In the genomic region with DNA sequence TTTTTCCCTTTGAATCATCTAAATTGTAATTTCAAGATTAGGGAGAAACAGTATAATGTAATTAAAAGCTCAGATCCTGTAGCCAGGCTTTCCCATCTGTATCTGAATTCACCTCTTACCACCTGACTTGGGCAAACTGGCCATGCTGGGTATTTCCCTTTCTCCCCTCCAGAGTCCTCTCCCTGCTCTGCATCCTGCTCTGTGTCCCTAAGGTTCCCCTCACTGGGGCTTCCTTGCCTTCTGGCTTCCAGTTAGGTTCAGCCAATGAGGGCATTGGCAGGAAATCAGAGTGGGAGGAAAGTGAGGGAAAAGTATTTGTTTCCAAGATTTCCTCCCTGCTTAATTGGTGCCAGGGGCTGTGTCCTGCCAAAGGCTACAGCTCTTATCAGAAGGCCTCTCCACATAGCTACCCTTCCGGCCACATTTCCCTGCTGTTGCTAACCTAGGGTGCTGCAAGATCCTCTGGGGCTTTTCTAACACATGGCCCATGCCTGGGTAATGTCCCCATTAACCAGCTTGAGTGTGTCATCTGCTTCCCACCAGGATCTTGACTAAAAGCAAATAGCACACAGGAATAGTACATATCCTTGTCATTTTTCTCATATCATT, we compare ENCODE assay signal across 19 cellular contexts. TPM values are rescaled to one million over a fixed set of nuclear protein-coding genes. Genes with fewer than 3 reads are reported as not detected.
DNase-seq lines count a peak whose midpoint lies in the region; ATAC-seq, FAIRE-seq and TF ChIP-seq lines count a peak whose summit lies in the region.
"Had no signal": no experiment of that assay in that cellular context is flagged by ENCODE, and none has a peak within 500 bp of the region (broad histone marks: within the 10 kb centered on the region; RNA-seq: fewer than 3 reads in every experiment).

No MANE protein-coding gene starts in this region.

- TF ChIP-seq POLR2A in HepG2 (IDR thresholded peaks at IDR 0.05; ENCODE audit: insufficient read depth in 1 of 2, low read depth in 2 of 2, low read length in 2 of 2) (no peak), right lobe of liver (IDR thresholded peaks at IDR 0.05) (no peak)

- H3K4me1 ChIP-seq in liver (ENCODE audit: control insufficient read depth in 4 of 4, insufficient read depth in 4 of 4, low read length in 3 of 4) (no peaks in the 10 kb centered on the region), HepG2 (ENCODE audit: insufficient read depth, low read length) (no peaks in the 10 kb centered on the region), right lobe of liver (no peaks in the 10 kb centered on the region)
- H3K4me1 ChIP-seq: foreskin keratinocyte, Peyer's patch, prostate gland had no signal

- WGBS in liver: 36% methylated on average over 1 of the region's 1 CpG
- WGBS in HepG2 (ENCODE audit: low lambda C conversion rate): no CpG with 5 or more reads among the region's 1 CpG
- 50% methylated on average over 1 of the region's 1 CpG for WGBS in right lobe of liver (ENCODE audit: insufficient coverage, low coverage, low lambda C conversion rate, missing lambda C conversion rate)

- DNase-seq in HepG2 (ENCODE audit: low spot score): no peak
- DNase-seq in fibroblast of the aortic adventitia (ENCODE audit: low read depth): peak; percentile 59
- peak in 1 of 3 donors; percentile 43 for DNase-seq in right lobe of liver
- DNase-seq: 8988T; activated CD8-positive, alpha-beta memory T cell treated with anti-CD3 and anti-CD28 coated beads, Interleukin-2, amount 50 U/mL, for 48 hours; activated naive CD4-positive, alpha-beta T cell treated with Interleukin-2 at 50 U/mL for 16 hours; brain microvascular endothelial cell; CD4-positive, CD25-positive, alpha-beta regulatory T cell; effector memory CD4-positive, alpha-beta T cell; foreskin keratinocyte; NCI-H1930; NCI-H526 treated with DMSO at 0.1 percent for 48 hours; Peyer's patch had no signal

- in situ Hi-C loops in HepG2 (cut with HindIII; ENCODE audit: extremely low pct_ligation_motif_present, low pct_unique_long_range_greater_than_20kb): no loop called here

- intact Hi-C loops in HepG2 (cut with micrococcal nuclease; ENCODE audit: unreplicated experiment): loop anchor here (10.0 kb wide), 1 partner anchor 774 kb away; no protein-coding TSS in a partner anchor
- intact Hi-C loops in right lobe of liver (cut with DNase I): no loop called here

- ATAC-seq in HepG2 (no peak), right lobe of liver (peak; percentile 54 to 75 (median 70)), GM18520 (IDR thresholded peaks at IDR 0.05; ENCODE audit: unreplicated experiment) (no peak), HG03342 (IDR thresholded peaks at IDR 0.05; ENCODE audit: unreplicated experiment) (no peak), HG02763 (IDR thresholded peaks at IDR 0.05; ENCODE audit: unreplicated experiment) (no peak), GM18907 (IDR thresholded peaks at IDR 0.05; ENCODE audit: unreplicated experiment) (no peak)
- ATAC-seq: foreskin keratinocyte had no signal

- BruUV-seq in HepG2 (replicated peaks; lab: Mats Ljungman, UMichigan): no TSS peak

- H3K9ac ChIP-seq in liver (ENCODE audit: low read depth in 1 of 2, low read length in 2 of 2) (no peak overlapping the region), HepG2 (ENCODE audit: insufficient read depth, low read depth, low read length) (no peak overlapping the region)

- H3K36me3 ChIP-seq in liver (ENCODE audit: control insufficient read depth in 4 of 4, insufficient read depth in 3 of 4, low read depth in 1 of 4, low read length in 3 of 4) (no peaks in the 10 kb centered on the region), HepG2 (replicated peaks in 1 of 2; ENCODE audit: control insufficient read depth in 1 of 2, insufficient read depth in 2 of 2, low read length in 2 of 2) (no peaks in the 10 kb centered on the region), right lobe of liver (no peaks in the 10 kb centered on the region)
- H3K36me3 ChIP-seq: brain microvascular endothelial cell, Peyer's patch, prostate gland had no signal

- TF ChIP-seq RAD21 in liver (IDR thresholded peaks at IDR 0.05) (no peak), HepG2 (CRISPR knock-in tag; IDR thresholded peaks at IDR 0.05) (no peak)

- no peaks in the 10 kb centered on the region for H3K27me3 ChIP-seq in liver (ENCODE audit: control insufficient read depth in 4 of 4, insufficient read depth in 4 of 4, low read length in 3 of 4)
- H3K27me3 ChIP-seq in HepG2 (ENCODE audit: control insufficient read depth in 1 of 2, insufficient read depth in 2 of 2, low read length in 2 of 2): no peaks in the 10 kb centered on the region
- H3K27me3 ChIP-seq in right lobe of liver: no peaks in the 10 kb centered on the region
- H3K27me3 ChIP-seq: brain microvascular endothelial cell, foreskin keratinocyte, Peyer's patch had no signal

- H3K4me3 ChIP-seq in liver (ENCODE audit: low read depth in 1 of 3, low read length in 3 of 3) (no peak overlapping the region), HepG2 (replicated peaks in 1 of 3; ENCODE audit: insufficient read depth in 1 of 3, low read depth in 2 of 3, low read length in 3 of 3) (no peak overlapping the region), fibroblast of the aortic adventitia (ENCODE audit: low read depth, low read length) (no peak overlapping the region), right lobe of liver (no peak overlapping the region)
- H3K4me3 ChIP-seq: Peyer's patch, prostate gland had no signal

- H3K9me3 ChIP-seq in liver (ENCODE audit: control insufficient read depth in 4 of 4, low read length in 3 of 4) (no peaks in the 10 kb centered on the region), HepG2 (ENCODE audit: low read length) (no peaks in the 10 kb centered on the region), right lobe of liver (no peaks in the 10 kb centered on the region)
- H3K9me3 ChIP-seq: Peyer's patch, prostate gland had no signal

- H3K27ac ChIP-seq in liver (ENCODE audit: low read depth in 1 of 2, low read length in 2 of 2) (no peak overlapping the region), HepG2 (ENCODE audit: extremely low read length, insufficient read depth, low read length) (no peak overlapping the region), right lobe of liver (no peak overlapping the region)
- H3K27ac ChIP-seq: brain microvascular endothelial cell, foreskin keratinocyte, Peyer's patch, prostate gland had no signal

- FAIRE-seq in HepG2 (lab: Jason Lieb, UNC): no peak

- no peak overlapping the region for H3K4me2 ChIP-seq in HepG2 (ENCODE audit: low read depth, low read length)

- H3K79me2 ChIP-seq in HepG2 (ENCODE audit: insufficient read depth, low read length): no peaks in the 10 kb centered on the region

- H4K20me1 ChIP-seq in HepG2 (ENCODE audit: insufficient read depth, low read length): no peaks in the 10 kb centered on the region

- POLR2A ChIA-PET in HepG2 (lab: Yijun Ruan, JAX): no interaction called here

- TF ChIP-seq CTCF in liver (IDR thresholded peaks at IDR 0.05; ENCODE audit: low read depth, low read length, missing input control): no peak
- no peak for TF ChIP-seq CTCF in HepG2 (CRISPR knock-in tag; IDR thresholded peaks at IDR 0.05)
- TF ChIP-seq CTCF in fibroblast of the aortic adventitia (IDR thresholded peaks at IDR 0.05; ENCODE audit: insufficient read depth, low read length): no peak
- TF ChIP-seq CTCF in right lobe of liver (IDR thresholded peaks at IDR 0.05): no peak

- no peak overlapping the region for H2AFZ ChIP-seq in HepG2 (ENCODE audit: low read length)

- CTCF ChIA-PET in HepG2 (lab: Yijun Ruan, JAX; ENCODE audit: low intra/inter-chr PET ratio, low total read pairs): no interaction called here

- TF ChIP-seq EP300 in HepG2 (IDR thresholded peaks at IDR 0.05; ENCODE audit: low read depth in 2 of 2, low read length in 2 of 2): no peak
- TF ChIP-seq EP300 in HepG2 (CRISPR knock-in tag; IDR thresholded peaks at IDR 0.05; ENCODE audit: borderline replicate concordance): no peak

TF ChIP-seq in liver, 16 proteins besides CTCF, POLR2A, EP300 and RAD21:
- TF ChIP-seq TAF1 (conservative IDR thresholded peaks at IDR 0.05): no peak
- TF ChIP-seq NR2F2 (IDR thresholded peaks at IDR 0.05): peak; percentile 77

RNA-seq across cellular contexts. Expression of a gene that starts 51.0 kb away (rescaled TPM):
- total RNA-seq in liver: 10 to 100 TPM; 26.2 to 71.2 TPM
- polyA plus RNA-seq in liver: 10 to 100 TPM; 20.3 to 34.1 TPM
- total RNA-seq in HepG2 (2016; rRNA removed; fragmentation: Illumina TruSeq; extraction: Trizol): 11.1 and 14.7 TPM in 2 replicates
- 3.5 and 4.1 TPM in 2 replicates for total RNA-seq in HepG2 (2016; cell fraction: cytosol; rRNA removed; fragmentation: Illumina TruSeq; extraction: Trizol; ENCODE audit: low read depth)
- 9.6 and 13.2 TPM in 2 replicates for total RNA-seq in HepG2 (2016; cell fraction: insoluble cytoplasmic fraction; rRNA removed; fragmentation: Illumina TruSeq; extraction: Trizol)
- total RNA-seq in HepG2 (2016; cell fraction: membrane; rRNA removed; fragmentation: Illumina TruSeq; extraction: Trizol): 4.1 and 5.4 TPM in 2 replicates
- total RNA-seq in HepG2 (2016; cell fraction: nucleus; rRNA removed; fragmentation: Illumina TruSeq; extraction: Trizol): 23.5 and 24.6 TPM in 2 replicates
- polyA plus RNA-seq in HepG2 (2011; rRNA removed): 12.1 and 12.4 TPM in 2 replicates
- polyA plus RNA-seq in HepG2 (2011; cell fraction: cytosol; rRNA removed): 3.3 and 4.8 TPM in 2 replicates
- 40.3 and 51.2 TPM in 2 replicates for polyA plus RNA-seq in HepG2 (2011; cell fraction: nucleus; rRNA removed)
- 9.0 and 10.7 TPM in 2 replicates for polyA plus RNA-seq in HepG2 (2012)
- polyA plus RNA-seq in HepG2 (2016; cell fraction: cytosol; fragmentation: Illumina TruSeq; extraction: Trizol; ENCODE audit: low read depth): 0.50 and 0.54 TPM in 2 replicates
- 8.1 and 9.3 TPM in 2 replicates for polyA plus RNA-seq in HepG2 (2016; cell fraction: insoluble cytoplasmic fraction; fragmentation: Illumina TruSeq; extraction: Trizol; ENCODE audit: low read depth)
- polyA plus RNA-seq in HepG2 (2016; cell fraction: membrane; fragmentation: Illumina TruSeq; extraction: Trizol; ENCODE audit: low read depth): 1.3 and 1.7 TPM in 2 replicates
- polyA plus RNA-seq in HepG2 (2016; cell fraction: nucleus; fragmentation: Illumina TruSeq; extraction: Trizol; ENCODE audit: insufficient read depth, low read depth): 27.4 and 28.5 TPM in 2 replicates
- polyA minus RNA-seq in HepG2 (2011; rRNA and poly(A)+ RNA removed; ENCODE audit: low replicate concordance): 2.3 and 6.5 TPM in 2 replicates
- polyA minus RNA-seq in HepG2 (2011; cell fraction: cytosol; rRNA and poly(A)+ RNA removed): 7.4 and 10.9 TPM in 2 replicates
- 52.7 and 69.1 TPM in 2 replicates for polyA minus RNA-seq in HepG2 (2011; cell fraction: nucleus; rRNA and poly(A)+ RNA removed)
- total RNA-seq in fibroblast of the aortic adventitia (ENCODE audit: low replicate concordance): 41.0 and 85.9 TPM in 2 replicates
- 10 to 100 TPM; 29.3 to 62.8 (median 49.3) TPM for total RNA-seq in right lobe of liver
- polyA plus RNA-seq: CD4-positive, CD25-positive, alpha-beta regulatory T cell had no signal

Comparison
In these comparisons a context has a peak if more than half of its experiments do, and no peak if none do; other contexts are left out.
1. ATAC-seq: peak in right lobe of liver (4 of 4); none in HepG2 (single experiment), GM18520 (single experiment), HG03342 (single experiment), HG02763 (single experiment) and GM18907 (single experiment).